26 cellular contexts compared by ENCODE assay signal in genomic region chr12:113815031-113815430, GRCh38.
DNase-seq lines count a peak whose midpoint lies in the region; ATAC-seq and TF ChIP-seq lines count a peak whose summit lies in the region.
"Had no signal": no experiment of that assay in that cellular context is flagged by ENCODE, and none has a peak within 500 bp of the region (broad histone marks: within the 10 kb centered on the region; RNA-seq: fewer than 3 reads in every experiment).

No MANE protein-coding gene starts in this region.

- DNase-seq in stimulated activated naive CD8-positive, alpha-beta T cell treated with anti-CD3 and anti-CD28 coated beads, Interleukin-15, amount 100 ng/mL, for 72 hours: no peak
- no peak for DNase-seq in Panc1 (ENCODE audit: low read depth, low spot score)
- DNase-seq in central memory CD8-positive, alpha-beta T cell (ENCODE audit: low spot score in 2 of 2): no peak
- DNase-seq in GDM1 (lab: John Stamatoyannopoulos, UW): no peak
- no peak for DNase-seq in ascending aorta (ENCODE audit: low spot score in 2 of 2)
- DNase-seq: activated CD8-positive, alpha-beta memory T cell treated with anti-CD3 and anti-CD28 coated beads for 24 hours; activated naive CD4-positive, alpha-beta T cell; activated T-cell treated with anti-CD3 and anti-CD28 coated beads, Interleukin-2, amount 50 U/mL, for 4 hours; endodermal cell; foreskin melanocyte; left cardiac atrium; NCI-H1105 treated with DMSO at 0.1 percent for 48 hours; NCI-H1930; NCI-H226; right lobe of liver; stimulated activated CD4-positive, alpha-beta T cell treated with anti-CD3 and anti-CD28 coated beads, Interleukin-12 subunit alpha, Interleukin-12 subunit beta, amount 100 ng/mL, for 4 hours; stimulated activated CD4-positive, alpha-beta T cell treated with anti-CD3 and anti-CD28 coated beads, Interleukin-4, amount 100 ng/mL, for 1 hour; T-helper 2 cell; upper lobe of right lung had no signal

- POLR2A ChIA-PET in Panc1 (lab: Charles Lee): no interaction called here

- no peaks in the 10 kb centered on the region for H3K9me3 Mint-ChIP-seq in stimulated activated naive CD8-positive, alpha-beta T cell treated with anti-CD3 and anti-CD28 coated beads, Interleukin-15, Interleukin-2, amounts not matched to agents 100 ng/mL and 50 ng/mL, for 24 hours
- peaks cover 4 to 7% of the 10 kb centered on the region in 2 donors for H3K9me3 Mint-ChIP-seq in stimulated activated naive CD8-positive, alpha-beta T cell treated with anti-CD3 and anti-CD28 coated beads, Interleukin-15, amount 100 ng/mL, for 72 hours
- no peaks in the 10 kb centered on the region for H3K9me3 Mint-ChIP-seq in central memory CD8-positive, alpha-beta T cell
- H3K9me3 Mint-ChIP-seq: activated T-cell treated with anti-CD3 and anti-CD28 coated beads, Interleukin-2, amount 50 U/mL, for 4 hours; endodermal cell had no signal

- BruUV-seq in Panc1 (replicated peaks; lab: Mats Ljungman, UMichigan): no TSS peak

- intact Hi-C loops in Panc1 (cut with micrococcal nuclease; ENCODE audit: unreplicated experiment): no loop called here
- intact Hi-C loops in ascending aorta (cut with DNase I): no loop called here

- no peaks in the 10 kb centered on the region for H3K4me1 Mint-ChIP-seq in stimulated activated naive CD8-positive, alpha-beta T cell treated with anti-CD3 and anti-CD28 coated beads, Interleukin-15, Interleukin-2, amounts not matched to agents 100 ng/mL and 50 ng/mL, for 24 hours (ENCODE audit: low read depth)
- no peaks in the 10 kb centered on the region for H3K4me1 Mint-ChIP-seq in stimulated activated naive CD8-positive, alpha-beta T cell treated with anti-CD3 and anti-CD28 coated beads, Interleukin-15, amount 100 ng/mL, for 72 hours
- no peaks in the 10 kb centered on the region for H3K4me1 Mint-ChIP-seq in central memory CD8-positive, alpha-beta T cell

- TF ChIP-seq CTCF in Panc1 (IDR thresholded peaks at IDR 0.05) (no peak), ascending aorta (IDR thresholded peaks at IDR 0.05) (no peak)

- H3K27me3 ChIP-seq in Panc1 (ENCODE audit: control insufficient read depth, insufficient read depth, low read length) (no peaks in the 10 kb centered on the region), ascending aorta (no peaks in the 10 kb centered on the region)
- H3K27me3 ChIP-seq: BLaER1 treated with 17β-estradiol and CSF1 and Interleukin-3, amounts not matched to agents 10 nM and 100 nM; esophagus muscularis mucosa; right lobe of liver; suprapubic skin; upper lobe of right lung had no signal

- H3K9me3 ChIP-seq in Panc1 (ENCODE audit: control insufficient read depth, insufficient read depth, low read depth, low read length) (no peaks in the 10 kb centered on the region), ascending aorta (no peaks in the 10 kb centered on the region)
- H3K9me3 ChIP-seq: right lobe of liver, suprapubic skin, upper lobe of right lung had no signal

- H3K4me3 Mint-ChIP-seq in stimulated activated naive CD8-positive, alpha-beta T cell treated with anti-CD3 and anti-CD28 coated beads, Interleukin-15, Interleukin-2, amounts not matched to agents 100 ng/mL and 50 ng/mL, for 24 hours: no peak overlapping the region
- no peak overlapping the region for H3K4me3 Mint-ChIP-seq in stimulated activated naive CD8-positive, alpha-beta T cell treated with anti-CD3 and anti-CD28 coated beads, Interleukin-15, amount 100 ng/mL, for 72 hours
- H3K4me3 Mint-ChIP-seq in central memory CD8-positive, alpha-beta T cell: no peak overlapping the region
- H3K4me3 Mint-ChIP-seq: activated T-cell treated with anti-CD3 and anti-CD28 coated beads, Interleukin-2, amount 50 U/mL, for 4 hours; endodermal cell had no signal

- H3K4me3 ChIP-seq in Panc1 (ENCODE audit: low read depth in 2 of 2, low read length in 2 of 2) (no peak overlapping the region), ascending aorta (no peak overlapping the region)
- H3K4me3 ChIP-seq: BLaER1 treated with 17β-estradiol and CSF1 and Interleukin-3, amounts not matched to agents 10 nM and 100 nM; esophagus muscularis mucosa; right lobe of liver; suprapubic skin; upper lobe of right lung had no signal

- no peak overlapping the region for H3K27ac ChIP-seq in Panc1 (ENCODE audit: low read length)
- no peak overlapping the region for H3K27ac ChIP-seq in ascending aorta
- H3K27ac ChIP-seq: BLaER1 treated with 17β-estradiol and CSF1 and Interleukin-3, amounts not matched to agents 10 nM and 100 nM; esophagus muscularis mucosa; HL-60; right lobe of liver; suprapubic skin; upper lobe of right lung had no signal

- no peaks in the 10 kb centered on the region for H3K27me3 Mint-ChIP-seq in stimulated activated naive CD8-positive, alpha-beta T cell treated with anti-CD3 and anti-CD28 coated beads, Interleukin-15, Interleukin-2, amounts not matched to agents 100 ng/mL and 50 ng/mL, for 24 hours
- H3K27me3 Mint-ChIP-seq in stimulated activated naive CD8-positive, alpha-beta T cell treated with anti-CD3 and anti-CD28 coated beads, Interleukin-15, amount 100 ng/mL, for 72 hours: no peaks in the 10 kb centered on the region
- no peaks in the 10 kb centered on the region for H3K27me3 Mint-ChIP-seq in central memory CD8-positive, alpha-beta T cell

- H3K4me1 ChIP-seq in Panc1 (ENCODE audit: control insufficient read depth, insufficient read depth, low read length): no peaks in the 10 kb centered on the region
- H3K4me1 ChIP-seq in ascending aorta: no peaks in the 10 kb centered on the region
- H3K4me1 ChIP-seq: BLaER1 treated with 17β-estradiol and CSF1 and Interleukin-3, amounts not matched to agents 10 nM and 100 nM; esophagus muscularis mucosa; right lobe of liver; suprapubic skin; upper lobe of right lung had no signal

- CTCF ChIA-PET in Panc1 (lab: Charles Lee): no interaction called here

- ATAC-seq in stimulated activated naive CD8-positive, alpha-beta T cell treated with anti-CD3 and anti-CD28 coated beads, Interleukin-15, amount 100 ng/mL, for 72 hours: no peak
- ATAC-seq in Panc1: peak; percentile 20; the same call in 1 of the 2 replicates
- ATAC-seq in central memory CD8-positive, alpha-beta T cell (replicated peaks; ENCODE audit: extremely low read depth, poor library complexity, severe bottlenecking): no peak
- no peak for ATAC-seq in HG02610 (IDR thresholded peaks at IDR 0.05; ENCODE audit: unreplicated experiment)
- no peak for ATAC-seq in HG03565 (IDR thresholded peaks at IDR 0.05; ENCODE audit: unreplicated experiment)
- ATAC-seq: activated T-cell treated with anti-CD3 and anti-CD28 coated beads, Interleukin-2, amount 50 U/mL, for 4 hours; left cardiac atrium; upper lobe of right lung had no signal

- H3K36me3 ChIP-seq in Panc1 (ENCODE audit: control insufficient read depth, insufficient read depth, low read length) (no peaks in the 10 kb centered on the region), ascending aorta (peaks cover 0 to 8% of the 10 kb centered on the region in 2 donors)
- H3K36me3 ChIP-seq: right lobe of liver, upper lobe of right lung had no signal

- peak overlapping the region; percentile 31 for H3K27ac Mint-ChIP-seq in stimulated activated naive CD8-positive, alpha-beta T cell treated with anti-CD3 and anti-CD28 coated beads, Interleukin-15, Interleukin-2, amounts not matched to agents 100 ng/mL and 50 ng/mL, for 24 hours
- H3K27ac Mint-ChIP-seq in stimulated activated naive CD8-positive, alpha-beta T cell treated with anti-CD3 and anti-CD28 coated beads, Interleukin-15, amount 100 ng/mL, for 72 hours: peak overlapping the region in 1 of 2 donors; percentile 86
- H3K27ac Mint-ChIP-seq in central memory CD8-positive, alpha-beta T cell (ENCODE audit: low read depth): peak overlapping the region; percentile 47
- H3K27ac Mint-ChIP-seq: endodermal cell had no signal

- in situ Hi-C loops in Panc1 (cut with HindIII; ENCODE audit: low pct_unique_long_range_greater_than_20kb, low sequenced_read_pairs): no loop called here

- peaks cover 46% of the 10 kb centered on the region for H3K36me3 Mint-ChIP-seq in stimulated activated naive CD8-positive, alpha-beta T cell treated with anti-CD3 and anti-CD28 coated beads, Interleukin-15, Interleukin-2, amounts not matched to agents 100 ng/mL and 50 ng/mL, for 24 hours (ENCODE audit: low read depth)
- peaks cover 5% of the 10 kb centered on the region for H3K36me3 Mint-ChIP-seq in central memory CD8-positive, alpha-beta T cell (ENCODE audit: insufficient read depth)
